Comparison of ENCODE assay signal across 12 cellular contexts in genomic region chr3:168071535-168071934, GRCh38. TPM values are rescaled to one million over a fixed set of nuclear protein-coding genes. Genes with fewer than 3 reads are reported as not detected.
DNase-seq lines count a peak whose midpoint lies in the region; ATAC-seq and TF ChIP-seq lines count a peak whose summit lies in the region.
"Had no signal": no experiment of that assay in that cellular context is flagged by ENCODE, and none has a peak within 500 bp of the region (broad histone marks: within the 10 kb centered on the region; RNA-seq: fewer than 3 reads in every experiment).

No MANE protein-coding gene starts in this region.

- H2AFZ ChIP-seq in mammary epithelial cell (ENCODE audit: low read depth, low read length), result peak overlapping the region; percentile 6

- H3K27me3 ChIP-seq in mammary epithelial cell (ENCODE audit: insufficient read depth, low read length), result no peaks in the 10 kb centered on the region
- H3K27me3 ChIP-seq: adrenal gland, thyroid gland had no signal

- no peaks in the 10 kb centered on the region for H3K9me3 Mint-ChIP-seq in natural killer cell

- ATAC-seq in natural killer cell, result no peak

- no peak for TF ChIP-seq CTCF in mammary epithelial cell (conservative IDR thresholded peaks at IDR 0.05 in 1 of 2, IDR thresholded peaks at IDR 0.05 in 1 of 2; ENCODE audit: extremely low read depth in 1 of 2, insufficient read depth in 1 of 2, low read depth in 1 of 2, low read length in 2 of 2)
- TF ChIP-seq CTCF in natural killer cell (IDR thresholded peaks at IDR 0.05), result no peak

- H3K4me1 ChIP-seq in mammary epithelial cell (ENCODE audit: insufficient read depth, low read length) (peaks cover 26% of the 10 kb centered on the region), mesodermal cell (ENCODE audit: control insufficient read depth, insufficient read depth, low read length, poor library complexity, severe bottlenecking) (peaks cover 11% of the 10 kb centered on the region)
- H3K4me1 ChIP-seq: Caco-2, thyroid gland had no signal

- WGBS in mammary epithelial cell (ENCODE audit: low coverage, missing lambda C conversion rate), result 14% methylated on average over 5 of the region's 5 CpGs
- WGBS in mesodermal cell (ENCODE audit: insufficient coverage in 2 of 2), 2 experiments, result 72 to 80% methylated on average over 3 to 5 of the region's 5 CpGs

- H3K9me3 ChIP-seq in mammary epithelial cell (replicated peaks; ENCODE audit: insufficient read depth, low read length) (no peaks in the 10 kb centered on the region), mesodermal cell (ENCODE audit: control insufficient read depth, low read length) (no peaks in the 10 kb centered on the region)
- H3K9me3 ChIP-seq: adrenal gland, Caco-2, thyroid gland had no signal

- H3K27ac ChIP-seq in mammary epithelial cell (ENCODE audit: insufficient read depth, low read depth, low read length), result peak overlapping the region; percentile 98
- H3K27ac ChIP-seq in mesodermal cell (ENCODE audit: low read depth, low read length, severe bottlenecking), result peak overlapping the region; percentile 77
- H3K27ac ChIP-seq: thyroid gland had no signal

- H3K36me3 Mint-ChIP-seq in natural killer cell, result no peaks in the 10 kb centered on the region

- H3K36me3 ChIP-seq in mammary epithelial cell (ENCODE audit: insufficient read depth, low read length) (no peaks in the 10 kb centered on the region), mesodermal cell (ENCODE audit: control insufficient read depth, insufficient read depth, low read length) (no peaks in the 10 kb centered on the region)
- H3K36me3 ChIP-seq: adrenal gland, thyroid gland had no signal

- intact Hi-C loops in mammary epithelial cell (cut with micrococcal nuclease) (no loop called here), natural killer cell (cut with micrococcal nuclease) (no loop called here)

- peak overlapping the region; percentile 62 for H3K4me2 ChIP-seq in mammary epithelial cell (ENCODE audit: insufficient read depth, low read depth, low read length)

- peak overlapping the region in 1 of 2 donors; percentile 5 for H3K27ac Mint-ChIP-seq in natural killer cell

- peaks cover 18 to 21% of the 10 kb centered on the region in 2 donors for H3K4me1 Mint-ChIP-seq in natural killer cell

- H3K27me3 Mint-ChIP-seq in natural killer cell (ENCODE audit: low read depth in 2 of 2), result no peaks in the 10 kb centered on the region

- H3K4me3 Mint-ChIP-seq in natural killer cell, result no peak overlapping the region

- H3K4me3 ChIP-seq in mammary epithelial cell (replicated peaks in 1 of 3; ENCODE audit: insufficient read depth in 1 of 3, low read depth in 2 of 3, low read length in 3 of 3), result no peak overlapping the region
- no peak overlapping the region for H3K4me3 ChIP-seq in mesodermal cell (ENCODE audit: extremely low read depth, insufficient read depth, low read length, poor library complexity, severe bottlenecking)
- H3K4me3 ChIP-seq: adrenal gland, thyroid gland had no signal

- CTCF ChIA-PET in mammary epithelial cell (lab: Charles Lee; ENCODE audit: low non-redundant PET), result no interaction called here

- H3K79me2 ChIP-seq in mammary epithelial cell (ENCODE audit: insufficient read depth, low read length), result peaks cover 56% of the 10 kb centered on the region

- no TSS peak for BruUV-seq in mammary epithelial cell (replicated peaks; lab: Mats Ljungman, UMichigan)

- dilution Hi-C loops in mammary epithelial cell (cut with HindIII; ENCODE audit: low sequenced_read_pairs), result no loop called here

- in situ Hi-C loops in mammary epithelial cell (cut with MboI; ENCODE audit: low sequenced_read_pairs in 2 of 2), result no loop called here

- peak; percentile 57 for DNase-seq in AG08396 (ENCODE audit: low spot score)
- DNase-seq in HS-27A (ENCODE audit: low read depth), result peak; percentile 67
- peak; percentile 91 for DNase-seq in mammary epithelial cell
- DNase-seq in DMS153 (lab: John Stamatoyannopoulos, UW), result no peak
- no peak for DNase-seq in NCI-H146 (lab: John Stamatoyannopoulos, UW)
- no peak for DNase-seq in natural killer cell
- no peak for DNase-seq in DMS153 treated with DMSO at 0.1 percent for 48 hours (lab: John Stamatoyannopoulos, UW; ENCODE audit: unreplicated experiment)
- DNase-seq: Caco-2, NCI-H1436 treated with DMSO at 0.1 percent for 48 hours, thyroid gland had no signal

- peak overlapping the region; percentile 67 for H3K9ac ChIP-seq in mammary epithelial cell (ENCODE audit: insufficient read depth, low read length)

- no peaks in the 10 kb centered on the region for H4K20me1 ChIP-seq in mammary epithelial cell (ENCODE audit: insufficient read depth, low read length)

RNA-seq across cellular contexts. Expression of gene GOLIM4, which starts 24.2 kb away (rescaled TPM):
- total RNA-seq in mammary epithelial cell, result 10 to 100 TPM; 31.4 to 31.7 TPM
- 23.1 TPM for polyA plus RNA-seq in mammary epithelial cell
- polyA minus RNA-seq in mammary epithelial cell, result 21.3 TPM
- polyA plus RNA-seq in mesodermal cell (2013, experiment 1 of 2), result 58.4 TPM
- polyA plus RNA-seq in mesodermal cell (2013, experiment 2 of 2), result 63.8 TPM
- 10 to 100 TPM; 13.7 to 17.9 (median 17.9) TPM for total RNA-seq in natural killer cell

Comparison
In these comparisons a context has a peak if more than half of its experiments do, and no peak if none do; other contexts are left out.
1. DNase-seq: peak in AG08396 (single experiment), HS-27A (single experiment) and mammary epithelial cell (single experiment); none in DMS153 (single experiment), NCI-H146 (single experiment), natural killer cell (single experiment) and DMS153 treated with DMSO at 0.1 percent for 48 hours (single experiment).